ENCODE assay signal across 8 cellular contexts in the genomic region with DNA sequence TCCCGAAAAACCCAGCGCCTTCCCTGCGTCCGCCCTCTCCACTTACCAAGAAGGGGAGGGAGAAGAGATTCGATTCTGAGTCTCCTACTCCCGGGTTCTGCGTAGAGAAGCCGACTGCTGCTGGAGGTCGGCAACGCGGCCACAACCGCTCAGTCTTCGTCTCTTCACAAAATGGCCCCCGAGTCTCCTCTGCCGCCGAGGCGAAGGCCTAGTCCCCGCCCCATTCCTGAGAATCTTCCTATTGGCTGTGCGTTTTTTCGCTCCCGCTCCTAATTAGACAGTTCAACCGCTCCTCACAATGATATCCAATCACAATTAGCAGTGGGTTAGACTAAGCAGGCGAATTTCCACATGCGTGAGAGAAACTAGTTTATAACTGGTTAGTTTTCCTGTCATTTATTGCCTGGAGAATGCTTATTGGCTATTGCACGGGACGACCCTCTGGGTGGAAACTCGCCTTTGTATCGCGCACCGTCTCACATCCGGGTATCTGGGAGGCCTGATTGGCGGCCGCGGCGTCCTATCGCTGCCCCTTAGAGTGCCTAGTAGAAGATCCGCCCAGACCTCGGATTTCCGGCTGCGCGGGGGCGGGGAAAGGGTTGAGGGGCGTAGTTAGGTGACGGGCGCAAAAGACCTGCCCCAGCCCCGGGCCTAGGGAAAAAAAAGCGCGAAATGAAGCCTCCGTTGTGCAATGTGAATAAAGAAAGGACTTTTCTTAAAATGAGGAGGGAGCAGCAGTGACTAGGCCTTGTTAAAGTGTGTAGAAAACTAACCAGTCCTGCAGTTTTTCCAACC. TPM values are rescaled to one million over a fixed set of nuclear protein-coding genes. Genes with fewer than 3 reads are reported as not detected.
DNase-seq lines count a peak whose midpoint lies in the region; ATAC-seq and TF ChIP-seq lines count a peak whose summit lies in the region.

A gene (minus strand): TSS at position 191 of the 795 bp plus-strand sequence. CDS start 35,249 bp downstream, outside the sequence.

- H3K36me3 ChIP-seq in BJ (ENCODE audit: control insufficient read depth, insufficient read depth, low read length) (peaks cover 1% of the 10 kb centered on the region; the same call in 1 of the 2 replicates), colonic mucosa (no peaks in the 10 kb centered on the region)

- peak within 1 kb of the TSS; percentile 92 for H3K4me3 Mint-ChIP-seq in activated CD4-positive, alpha-beta T cell treated with anti-CD3 and anti-CD28 coated beads, Interleukin-2, amount 10 ng/mL, durations not matched to agents 24 days and 14 days

- DNase-seq in BJ (ENCODE audit: low read depth) (peak; percentile 100), NCI-H526 treated with DMSO at 0.1 percent for 48 hours (lab: John Stamatoyannopoulos, UW) (peak; percentile 99), colonic mucosa (peak; percentile 100), kidney tubule cell (ENCODE audit: low spot score) (peak; percentile 100)
- DNase-seq in activated CD4-positive, alpha-beta T cell treated with anti-CD3 and anti-CD28 coated beads, Interleukin-2, amount 10 ng/mL, durations not matched to agents 24 days and 14 days, result peak; percentile 100
- peak; percentile 100 for DNase-seq in stimulated activated CD4-positive, alpha-beta T cell treated with anti-CD3 and anti-CD28 coated beads, Interleukin-1b, Interleukin-23, amount 100 ng/mL, for 24 hours (ENCODE audit: low read depth in 4 of 4, low spot score in 1 of 4)

- intact Hi-C loops in activated CD4-positive, alpha-beta T cell treated with anti-CD3 and anti-CD28 coated beads, Interleukin-2, amount 10 ng/mL, durations not matched to agents 24 days and 14 days (cut with micrococcal nuclease), result loop anchor here (1.0 to 10.0 kb wide), 7 partner anchors 39 to 1285 kb away; a partner anchor contains a TSS
- intact Hi-C loops in colonic mucosa (cut with DNase I), result no loop called here

- H3K27me3 ChIP-seq in BJ (ENCODE audit: control insufficient read depth, insufficient read depth, low read length) (no peaks in the 10 kb centered on the region), colonic mucosa (no peaks in the 10 kb centered on the region)

- H3K27ac ChIP-seq in colonic mucosa, result peak within 1 kb of the TSS; percentile 92

- peaks cover 8% of the 10 kb centered on the region for H3K4me1 ChIP-seq in colonic mucosa

- H3K4me3 ChIP-seq in BJ (ENCODE audit: low read depth, low read length) (peak within 1 kb of the TSS; percentile 71), colonic mucosa (peak within 1 kb of the TSS; percentile 75)

- peak within 1 kb of the TSS; percentile 95 to 98 for H3K9ac ChIP-seq in colonic mucosa (ENCODE audit: low read depth in 2 of 2, low read length in 2 of 2)

- ATAC-seq in GM19324 (IDR thresholded peaks at IDR 0.05; ENCODE audit: low FRiP score, unreplicated experiment) (peak; percentile 97), HG03469 (IDR thresholded peaks at IDR 0.05; ENCODE audit: unreplicated experiment) (peak; percentile 87)

- no peaks in the 10 kb centered on the region for H3K9me3 ChIP-seq in colonic mucosa

- TF ChIP-seq CTCF in BJ (IDR thresholded peaks at IDR 0.05; ENCODE audit: insufficient read depth, low read depth, low read length) (no peak), colonic mucosa (IDR thresholded peaks at IDR 0.05) (no peak)

- CTCF ChIA-PET in BJ (lab: Yijun Ruan, JAX), result no interaction called here

- peak within 1 kb of the TSS; percentile 100 for H3K27ac Mint-ChIP-seq in activated CD4-positive, alpha-beta T cell treated with anti-CD3 and anti-CD28 coated beads, Interleukin-2, amount 10 ng/mL, durations not matched to agents 24 days and 14 days

- H3K27me3 Mint-ChIP-seq in activated CD4-positive, alpha-beta T cell treated with anti-CD3 and anti-CD28 coated beads, Interleukin-2, amount 10 ng/mL, durations not matched to agents 24 days and 14 days, result no peaks in the 10 kb centered on the region

- peaks cover 30% of the 10 kb centered on the region for H3K4me1 Mint-ChIP-seq in activated CD4-positive, alpha-beta T cell treated with anti-CD3 and anti-CD28 coated beads, Interleukin-2, amount 10 ng/mL, durations not matched to agents 24 days and 14 days

- H3K9me3 Mint-ChIP-seq in activated CD4-positive, alpha-beta T cell treated with anti-CD3 and anti-CD28 coated beads, Interleukin-2, amount 10 ng/mL, durations not matched to agents 24 days and 14 days, result no peaks in the 10 kb centered on the region

- POLR2A ChIA-PET in BJ (lab: Charles Lee), result no interaction called here

- H3K36me3 Mint-ChIP-seq in activated CD4-positive, alpha-beta T cell treated with anti-CD3 and anti-CD28 coated beads, Interleukin-2, amount 10 ng/mL, durations not matched to agents 24 days and 14 days (ENCODE audit: low read depth), result peaks cover 45% of the 10 kb centered on the region

RNA-seq across cellular contexts. Expression of the gene that starts here (rescaled TPM):
- polyA plus RNA-seq in BJ (2011; rRNA removed), result 540 and 712 TPM in 2 replicates
- polyA minus RNA-seq in BJ (2011; rRNA and poly(A)+ RNA removed), result 170 and 259 TPM in 2 replicates
- total RNA-seq in activated CD4-positive, alpha-beta T cell treated with anti-CD3 and anti-CD28 coated beads, Interleukin-2, amount 10 ng/mL, durations not matched to agents 24 days and 14 days, result 1,009 and 1,054 TPM in 2 replicates
- 100 to 1,000 TPM; 363 to 653 TPM for total RNA-seq in colonic mucosa

Comparison
In these comparisons a context has a peak if more than half of its experiments do, and no peak if none do; other contexts are left out.
1. Peak in every context shown above with its lines: DNase-seq, ATAC-seq, H3K4me3 ChIP-seq and H3K27ac ChIP-seq.